ENCODE assay signal across 8 cellular contexts in genomic region chr5:149445739-149446369, GRCh38.
A peak's percentile ranks its signal among the peaks of the same experiment; 100 is the strongest.
DNase-seq lines count a peak whose midpoint lies in the region; ATAC-seq, FAIRE-seq and TF ChIP-seq lines count a peak whose summit lies in the region.

No MANE protein-coding gene starts in this region.

- in situ Hi-C loops in astrocyte of the spinal cord (cut with HindIII; ENCODE audit: low sequenced_read_pairs) (no loop called here), transverse colon (cut with MboI; ENCODE audit: low pct_ligation_motif_present in 1 of 4, low pct_unique_long_range_greater_than_20kb in 1 of 4, low sequenced_read_pairs in 3 of 4) (loop anchor here in 1 of 4 donors (10.0 kb wide), 1 partner anchor 119 kb away; no protein-coding TSS in a partner anchor)

- H3K36me3 ChIP-seq in transverse colon = no peaks in the 10 kb centered on the region

- H3K27ac ChIP-seq in transverse colon = peak overlapping the region; percentile 86 to 92 (median 90)

- 49 to 57% methylated on average over 6 to 9 of the region's 9 CpGs for WGBS in transverse colon (ENCODE audit: low coverage in 1 of 2), 2 donors

- peak; percentile 74 for FAIRE-seq in HTR-8/SVneo (lab: Jason Lieb, UNC)

- no peaks in the 10 kb centered on the region for H3K27me3 ChIP-seq in transverse colon

- H3K4me1 Mint-ChIP-seq in T-helper 17 cell = peaks cover 10% of the 10 kb centered on the region

- no peaks in the 10 kb centered on the region for H3K36me3 Mint-ChIP-seq in T-helper 17 cell (ENCODE audit: low read depth)

- peaks cover 26% of the 10 kb centered on the region for H3K27me3 Mint-ChIP-seq in T-helper 17 cell

- peak; percentile 74 for DNase-seq in HTR-8/SVneo (ENCODE audit: insufficient read length, low spot score)
- DNase-seq in astrocyte of the spinal cord (ENCODE audit: low read depth, low spot score) = peak; percentile 98
- peak; percentile 90 for DNase-seq in islet precursor cell
- DNase-seq in transverse colon = no peak
- DNase-seq in NCI-H524 (lab: John Stamatoyannopoulos, UW) = no peak
- no peak for DNase-seq in stimulated activated CD4-positive, alpha-beta T cell treated with anti-CD3 and anti-CD28 coated beads, Interleukin-4, amount 100 ng/mL, for 24 hours
- DNase-seq in T-helper 17 cell = no peak

- intact Hi-C loops in transverse colon (cut with DNase I; ENCODE audit: low total_unique reads) = loop anchor here (5.0 kb wide), 1 partner anchor 36 kb away; no protein-coding TSS in a partner anchor

- ATAC-seq in T-helper 17 cell = no peak
- ATAC-seq in GM21360 (IDR thresholded peaks at IDR 0.05; ENCODE audit: unreplicated experiment) = no peak

- H3K4me1 ChIP-seq in transverse colon = peaks cover 14 to 42% (median 34%) of the 10 kb centered on the region in 4 donors

- no peak overlapping the region for H3K4me3 ChIP-seq in astrocyte of the spinal cord (ENCODE audit: low read depth, low read length)
- no peak overlapping the region for H3K4me3 ChIP-seq in transverse colon

- peak; percentile 84 for TF ChIP-seq EP300 in transverse colon (IDR thresholded peaks at IDR 0.05; ENCODE audit: low read depth)

- no peak for TF ChIP-seq POLR2A in transverse colon (IDR thresholded peaks at IDR 0.05)

- H3K9me3 ChIP-seq in transverse colon (no peaks in the 10 kb centered on the region), T-helper 17 cell (ENCODE audit: control insufficient read depth, low read length, poor library complexity, severe bottlenecking) (no peaks in the 10 kb centered on the region)

- no peak overlapping the region for H3K4me3 Mint-ChIP-seq in T-helper 17 cell

- no peak overlapping the region for H3K27ac Mint-ChIP-seq in T-helper 17 cell

- TF ChIP-seq CTCF in astrocyte of the spinal cord (IDR thresholded peaks at IDR 0.05; ENCODE audit: low read depth, low read length) (no peak), transverse colon (IDR thresholded peaks at IDR 0.05) (no peak)

Comparison
In these comparisons a context has a peak if more than half of its experiments do, and no peak if none do; other contexts are left out.
1. DNase-seq: peak in HTR-8/SVneo (single experiment), astrocyte of the spinal cord (single experiment) and islet precursor cell (single experiment); none in transverse colon (single experiment), NCI-H524 (0 of 2), stimulated activated CD4-positive, alpha-beta T cell treated with anti-CD3 and anti-CD28 coated beads, Interleukin-4, amount 100 ng/mL, for 24 hours (single experiment) and T-helper 17 cell (0 of 3).